ENCODE assay signal across 19 cellular contexts in genomic region chr2:29687121-29687520, GRCh38.
DNase-seq lines count a peak whose midpoint lies in the region; FAIRE-seq and TF ChIP-seq lines count a peak whose summit lies in the region.
"Had no signal": no experiment of that assay in that cellular context is flagged by ENCODE, and none has a peak within 500 bp of the region (broad histone marks: within the 10 kb centered on the region; RNA-seq: fewer than 3 reads in every experiment).

No MANE protein-coding gene starts in this region.

- no peaks in the 10 kb centered on the region for H3K36me3 ChIP-seq in kidney (ENCODE audit: control insufficient read depth in 1 of 2, insufficient read depth in 2 of 2, low read length in 2 of 2)
- H3K36me3 ChIP-seq: HAP-1 had no signal

- intact Hi-C loops in kidney (cut with DNase I): no loop called here

- H3K4me3 ChIP-seq in kidney (ENCODE audit: low read length in 2 of 2): no peak overlapping the region
- H3K4me3 ChIP-seq: HAP-1 had no signal

- no peak overlapping the region for H3K9ac ChIP-seq in kidney (ENCODE audit: low read length in 2 of 2)

- peaks cover 0 to 3% of the 10 kb centered on the region in 2 donors for H3K4me1 ChIP-seq in kidney (ENCODE audit: control insufficient read depth in 1 of 2, insufficient read depth in 1 of 2, low read depth in 1 of 2, low read length in 2 of 2)
- H3K4me1 ChIP-seq: HAP-1 had no signal

- peak; percentile 48 for DNase-seq in DMS 273 (lab: John Stamatoyannopoulos, UW; ENCODE audit: unreplicated experiment)
- no peak for DNase-seq in DMS 273 treated with DMSO at 0.1 percent for 48 hours (lab: John Stamatoyannopoulos, UW)
- DNase-seq in NCI-H82 (lab: John Stamatoyannopoulos, UW): peak; percentile 18
- DNase-seq in NCI-H82 treated with DMSO at 0.1 percent for 48 hours (lab: John Stamatoyannopoulos, UW; ENCODE audit: unreplicated experiment): no peak
- peak; percentile 3 for DNase-seq in globus pallidus (ENCODE audit: low spot score)
- no peak for DNase-seq in kidney
- DNase-seq in NCI-H345 treated with DMSO at 0.1 percent for 48 hours (lab: John Stamatoyannopoulos, UW; ENCODE audit: unreplicated experiment): no peak
- DNase-seq: AML-193; Calu3; CD4-positive, alpha-beta memory T cell; COR-L47; GF-D8; GOT3; HFFc6 had no signal

- H3K9me3 ChIP-seq in kidney (ENCODE audit: control insufficient read depth in 1 of 2, low read length in 2 of 2): peaks cover 0 to 3% of the 10 kb centered on the region in 2 donors
- H3K9me3 ChIP-seq: HAP-1 had no signal

- FAIRE-seq in kidney (lab: Jason Lieb, UNC): no peak
- FAIRE-seq: GM12891, GM18507, H54 had no signal

- no peak overlapping the region for H3K27ac ChIP-seq in kidney (ENCODE audit: low read depth in 2 of 2, low read length in 2 of 2)
- H3K27ac ChIP-seq: 22Rv1 had no signal

- no peak for TF ChIP-seq CTCF in kidney (IDR thresholded peaks at IDR 0.05; ENCODE audit: borderline replicate concordance, extremely low read depth, insufficient read depth)

Comparison
In these comparisons a context has a peak if more than half of its experiments do, and no peak if none do; other contexts are left out.
1. DNase-seq: peak in DMS 273 (single experiment), NCI-H82 (single experiment) and globus pallidus (single experiment); none in DMS 273 treated with DMSO at 0.1 percent for 48 hours (single experiment), NCI-H82 treated with DMSO at 0.1 percent for 48 hours (single experiment), kidney (single experiment) and NCI-H345 treated with DMSO at 0.1 percent for 48 hours (single experiment).